In the genomic region with DNA sequence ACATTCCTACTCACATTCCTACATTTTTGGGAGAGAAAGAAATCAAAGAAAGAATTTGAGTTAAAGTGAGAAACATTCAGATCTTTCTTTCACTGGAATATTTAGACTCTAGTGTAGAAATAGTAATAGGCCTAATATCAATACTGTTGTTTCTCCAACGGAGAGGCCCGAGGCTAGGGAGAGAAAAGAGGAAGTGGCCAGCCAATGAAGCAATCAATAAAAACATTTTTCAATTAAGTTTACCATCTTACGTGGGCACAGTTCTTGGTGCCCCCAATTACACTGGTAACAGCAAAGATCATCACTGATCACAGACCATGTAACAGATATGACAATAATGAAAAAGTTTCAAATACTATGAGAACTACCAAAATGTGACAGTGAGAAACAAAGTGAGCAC, we compare ENCODE assay signal across 24 cellular contexts.
DNase-seq lines count a peak whose midpoint lies in the region; TF ChIP-seq lines count a peak whose summit lies in the region.
"Had no signal": no experiment of that assay in that cellular context is flagged by ENCODE, and none has a peak within 500 bp of the region (broad histone marks: within the 10 kb centered on the region; RNA-seq: fewer than 3 reads in every experiment).

No MANE protein-coding gene starts in this region.

- no peaks in the 10 kb centered on the region for H3K79me2 ChIP-seq in GM23248 (ENCODE audit: insufficient read depth)

- no peak overlapping the region for H3K4me3 Mint-ChIP-seq in progenitor cell of endocrine pancreas (ENCODE audit: low read depth)
- H3K4me3 Mint-ChIP-seq: CD4-positive, alpha-beta T cell had no signal

- no peaks in the 10 kb centered on the region for H3F3A ChIP-seq in GM23248 (ENCODE audit: insufficient read depth)

- H3K27me3 Mint-ChIP-seq in progenitor cell of endocrine pancreas: no peaks in the 10 kb centered on the region
- H3K27me3 Mint-ChIP-seq: CD4-positive, alpha-beta T cell had no signal

- in situ Hi-C loops in GM23248 (cut with MboI): loop anchor here (25.0 kb wide), 2 partner anchors 768 to 1168 kb away; no protein-coding TSS in a partner anchor

- H3K9me2 ChIP-seq in GM23248 (ENCODE audit: insufficient read depth): no peaks in the 10 kb centered on the region

- no peaks in the 10 kb centered on the region for H3K27me3 ChIP-seq in GM23248 (replicated peaks; ENCODE audit: insufficient read depth)
- no peaks in the 10 kb centered on the region for H3K27me3 ChIP-seq in adipocyte (replicated peaks; ENCODE audit: control insufficient read depth, insufficient read depth, low read length)
- H3K27me3 ChIP-seq: BLaER1 treated with 17β-estradiol and CSF1 and Interleukin-3, amounts not matched to agents 10 nM and 100 nM; MG63 had no signal

- TF ChIP-seq CTCF in choroid plexus epithelial cell (conservative IDR thresholded peaks at IDR 0.05; ENCODE audit: low read depth, low read length): no peak
- TF ChIP-seq CTCF in progenitor cell of endocrine pancreas (IDR thresholded peaks at IDR 0.05; ENCODE audit: unreplicated experiment): no peak

- peaks cover 7% of the 10 kb centered on the region for H3K9me3 Mint-ChIP-seq in progenitor cell of endocrine pancreas (ENCODE audit: low read depth)

- no peaks in the 10 kb centered on the region for H3K9me3 ChIP-seq in GM23248 (ENCODE audit: low read depth)
- H3K9me3 ChIP-seq in adipocyte (ENCODE audit: control insufficient read depth, low read length): peaks cover 4% of the 10 kb centered on the region

- H3K27ac ChIP-seq in GM23248: no peak overlapping the region
- H3K27ac ChIP-seq: 22Rv1; BLaER1 treated with 17β-estradiol and CSF1 and Interleukin-3, amounts not matched to agents 10 nM and 100 nM; HL-60 had no signal

- no peaks in the 10 kb centered on the region for H3K4me1 Mint-ChIP-seq in progenitor cell of endocrine pancreas (ENCODE audit: low read depth)

- no peaks in the 10 kb centered on the region for H3K36me3 Mint-ChIP-seq in progenitor cell of endocrine pancreas (ENCODE audit: insufficient read depth)

- DNase-seq in NOMO-1 treated with DMSO at 0.1 percent for 48 hours (lab: John Stamatoyannopoulos, UW; ENCODE audit: unreplicated experiment): peak; percentile 2
- no peak for DNase-seq in NOMO-1 treated with dmso at 0.1 percent for 144 hours (lab: John Stamatoyannopoulos, UW; ENCODE audit: unreplicated experiment)
- no peak for DNase-seq in GM23248
- peak; percentile 7 for DNase-seq in adipocyte (ENCODE audit: low read depth)
- DNase-seq in choroid plexus epithelial cell (ENCODE audit: low read depth): peak; percentile 24
- no peak for DNase-seq in progenitor cell of endocrine pancreas (ENCODE audit: low spot score, unreplicated experiment)
- no peak for DNase-seq in NCI-H82 treated with DMSO at 0.1 percent for 48 hours (lab: John Stamatoyannopoulos, UW; ENCODE audit: unreplicated experiment)
- DNase-seq in NCI-H2196 (lab: John Stamatoyannopoulos, UW; ENCODE audit: unreplicated experiment): no peak
- DNase-seq: AML-193; CD4-positive, alpha-beta T cell; Kasumi-1; NCI-H1105 treated with DMSO at 0.1 percent for 48 hours; NCI-H146; NCI-H1930; NCI-H2107; NCI-H446 treated with DMSO at 0.1 percent for 48 hours; NCI-H526; NCI-H82; Right ventricle myocardium superior; RPMI8226 had no signal

- no peaks in the 10 kb centered on the region for H4K20me1 ChIP-seq in GM23248 (ENCODE audit: insufficient read depth)
- H4K20me1 ChIP-seq: BLaER1 treated with 17β-estradiol and CSF1 and Interleukin-3, amounts not matched to agents 10 nM and 100 nM had no signal

- WGBS in GM23248 (ENCODE audit: low coverage in 1 of 2, low lambda C conversion rate in 2 of 2, missing lambda C conversion rate in 2 of 2), 2 experiments: 43 to 47% methylated on average over 3 of the region's 3 CpGs

- H3K4me2 ChIP-seq in GM23248 (ENCODE audit: unreplicated experiment): peak overlapping the region; percentile 25
- H3K4me2 ChIP-seq: BLaER1 treated with 17β-estradiol and CSF1 and Interleukin-3, amounts not matched to agents 10 nM and 100 nM had no signal

- H3K4me1 ChIP-seq in GM23248 (ENCODE audit: insufficient read depth) (peaks cover 10% of the 10 kb centered on the region), adipocyte (ENCODE audit: control insufficient read depth, insufficient read depth, low read length) (peaks cover 2% of the 10 kb centered on the region)

- no peak overlapping the region for H3K27ac Mint-ChIP-seq in progenitor cell of endocrine pancreas
- H3K27ac Mint-ChIP-seq: CD4-positive, alpha-beta T cell had no signal

- H3K9ac ChIP-seq in GM23248 (no peak overlapping the region), adipocyte (ENCODE audit: low read length) (no peak overlapping the region)
- H3K9ac ChIP-seq: BLaER1 treated with 17β-estradiol and CSF1 and Interleukin-3, amounts not matched to agents 10 nM and 100 nM had no signal

- peak overlapping the region; percentile 52 for H2AFZ ChIP-seq in GM23248

- H3K36me3 ChIP-seq in GM23248 (ENCODE audit: low read depth) (no peaks in the 10 kb centered on the region), adipocyte (ENCODE audit: control insufficient read depth, insufficient read depth, low read length, severe bottlenecking) (no peaks in the 10 kb centered on the region)
- H3K36me3 ChIP-seq: BLaER1 treated with 17β-estradiol and CSF1 and Interleukin-3, amounts not matched to agents 10 nM and 100 nM; MG63 had no signal

- H3K4me3 ChIP-seq in GM23248 (no peak overlapping the region), adipocyte (ENCODE audit: low read length) (no peak overlapping the region), choroid plexus epithelial cell (ENCODE audit: low read depth, low read length) (no peak overlapping the region)
- H3K4me3 ChIP-seq: BLaER1 treated with 17β-estradiol and CSF1 and Interleukin-3, amounts not matched to agents 10 nM and 100 nM; MG63 had no signal

Comparison
In these comparisons a context has a peak if more than half of its experiments do, and no peak if none do; other contexts are left out.
1. DNase-seq: peak in NOMO-1 treated with DMSO at 0.1 percent for 48 hours (single experiment), adipocyte (single experiment) and choroid plexus epithelial cell (single experiment); none in NOMO-1 treated with dmso at 0.1 percent for 144 hours (single experiment), GM23248 (single experiment), progenitor cell of endocrine pancreas (single experiment), NCI-H82 treated with DMSO at 0.1 percent for 48 hours (single experiment) and NCI-H2196 (single experiment).